ENCODE assay signal across 20 cellular contexts in genomic region chr3:184665101-184665500, GRCh38. TPM values are rescaled to one million over a fixed set of nuclear protein-coding genes. Genes with fewer than 3 reads are reported as not detected.
DNase-seq lines count a peak whose midpoint lies in the region; ATAC-seq and TF ChIP-seq lines count a peak whose summit lies in the region.
"Had no signal": no experiment of that assay in that cellular context is flagged by ENCODE, and none has a peak within 500 bp of the region (broad histone marks: within the 10 kb centered on the region; RNA-seq: fewer than 3 reads in every experiment).

No MANE protein-coding gene starts in this region.

- H3K4me1 Mint-ChIP-seq in endodermal cell (peaks cover 39% of the 10 kb centered on the region), chondrocyte (ENCODE audit: low read depth) (peaks cover 16% of the 10 kb centered on the region)
- H3K4me1 Mint-ChIP-seq: CD8-positive, alpha-beta memory T cell had no signal

- H3K27ac ChIP-seq in HEK293 (ENCODE audit: extremely low read depth, low read depth, low read length) (no peak overlapping the region), endodermal cell (ENCODE audit: low read depth, low read length) (no peak overlapping the region), mesenchymal stem cell (ENCODE audit: low read length, poor library complexity, severe bottlenecking) (no peak overlapping the region), neuronal stem cell (replicated peaks; ENCODE audit: low read length) (no peak overlapping the region)
- H3K27ac ChIP-seq: 22Rv1; A549; BLaER1 treated with 17β-estradiol and CSF1 and Interleukin-3, amounts not matched to agents 10 nM and 100 nM; C4-2B had no signal

- H3K27me3 Mint-ChIP-seq in endodermal cell (ENCODE audit: insufficient read depth) (no peaks in the 10 kb centered on the region), chondrocyte (ENCODE audit: low read depth) (peaks cover 18% of the 10 kb centered on the region)

- H2BK12ac ChIP-seq in mesenchymal stem cell (ENCODE audit: low read length in 2 of 2) = no peak overlapping the region
- H2BK12ac ChIP-seq in neuronal stem cell (ENCODE audit: low read length) = no peak overlapping the region

- no peaks in the 10 kb centered on the region for H3K36me3 Mint-ChIP-seq in endodermal cell (ENCODE audit: low read depth)
- no peaks in the 10 kb centered on the region for H3K36me3 Mint-ChIP-seq in chondrocyte (ENCODE audit: low read depth)
- H3K36me3 Mint-ChIP-seq: CD8-positive, alpha-beta memory T cell had no signal

- H2BK15ac ChIP-seq in mesenchymal stem cell (ENCODE audit: low read depth, poor library complexity, severe bottlenecking) (no peak overlapping the region), neuronal stem cell (ENCODE audit: low read length) (no peak overlapping the region)

- no peak overlapping the region for H3K4me3 Mint-ChIP-seq in endodermal cell
- H3K4me3 Mint-ChIP-seq in chondrocyte (ENCODE audit: unreplicated experiment) = no peak overlapping the region
- H3K4me3 Mint-ChIP-seq: CD4-positive, alpha-beta T cell; CD8-positive, alpha-beta memory T cell had no signal

- POLR2A ChIA-PET in HEK293 (lab: Yijun Ruan, JAX) = no interaction called here

- H3K79me1 ChIP-seq in mesenchymal stem cell (replicated peaks; ENCODE audit: low read length, poor library complexity, severe bottlenecking) = no peaks in the 10 kb centered on the region
- H3K79me1 ChIP-seq in neuronal stem cell (ENCODE audit: low read depth, low read length) = no peaks in the 10 kb centered on the region

- DNase-seq in endodermal cell (peak; percentile 40), mesenchymal stem cell (no peak), neuronal stem cell (ENCODE audit: low spot score) (no peak), COR-L47 (lab: John Stamatoyannopoulos, UW) (no peak), chondrocyte (ENCODE audit: low spot score) (no peak), activated gamma-delta T cell treated with Interleukin-2 at 50 U/mL for 16 hours (no peak)
- DNase-seq: AML-193; Caco-2; Calu3; CD4-positive, alpha-beta T cell; CD8-positive, alpha-beta memory T cell; DMS79 treated with DMSO at 0.1 percent for 48 hours; GF-D8 had no signal

- H3K4me1 ChIP-seq in HEK293 (ENCODE audit: control insufficient read depth, insufficient read depth, low read length) (no peaks in the 10 kb centered on the region), endodermal cell (ENCODE audit: control insufficient read depth, insufficient read depth, low read length) (peaks cover 7% of the 10 kb centered on the region), mesenchymal stem cell (ENCODE audit: control insufficient read depth, insufficient read depth, low read depth, low read length) (peaks cover 4% of the 10 kb centered on the region), neuronal stem cell (ENCODE audit: control insufficient read depth in 2 of 2, insufficient read depth in 1 of 2, low read depth in 1 of 2, low read length in 2 of 2) (peaks cover 6 to 16% of the 10 kb centered on the region in 2 donors)
- H3K4me1 ChIP-seq: A549 had no signal

- H2AK5ac ChIP-seq in mesenchymal stem cell (ENCODE audit: low read length, severe bottlenecking) = no peak overlapping the region
- no peak overlapping the region for H2AK5ac ChIP-seq in neuronal stem cell (ENCODE audit: low read depth, low read length)

- ATAC-seq in HG03039 (IDR thresholded peaks at IDR 0.05; ENCODE audit: unreplicated experiment) = no peak
- ATAC-seq: A549 had no signal

- H3K27ac Mint-ChIP-seq in endodermal cell (no peak overlapping the region), chondrocyte (ENCODE audit: unreplicated experiment) (no peak overlapping the region)
- H3K27ac Mint-ChIP-seq: B cell; CD4-positive, alpha-beta T cell; CD8-positive, alpha-beta memory T cell had no signal

- TF ChIP-seq CTCF in HEK293 (tag by site-specific recombination; IDR thresholded peaks at IDR 0.05) (no peak), endodermal cell (conservative IDR thresholded peaks at IDR 0.05) (no peak), chondrocyte (IDR thresholded peaks at IDR 0.05) (no peak)

- H4K91ac ChIP-seq in mesenchymal stem cell (ENCODE audit: low read length) = no peak overlapping the region
- H4K91ac ChIP-seq in neuronal stem cell (ENCODE audit: low read depth, low read length, poor library complexity) = no peak overlapping the region

- no peak overlapping the region for H2BK5ac ChIP-seq in mesenchymal stem cell (ENCODE audit: low read depth, low read length, poor library complexity, severe bottlenecking)
- no peak overlapping the region for H2BK5ac ChIP-seq in neuronal stem cell (ENCODE audit: low read length)

- H3K23ac ChIP-seq in mesenchymal stem cell (ENCODE audit: low read length in 2 of 2) (no peak overlapping the region), neuronal stem cell (ENCODE audit: low read depth, low read length, poor library complexity) (no peak overlapping the region)

- no peaks in the 10 kb centered on the region for H3K9me3 Mint-ChIP-seq in endodermal cell
- no peaks in the 10 kb centered on the region for H3K9me3 Mint-ChIP-seq in chondrocyte (ENCODE audit: low read depth)
- H3K9me3 Mint-ChIP-seq: CD4-positive, alpha-beta T cell; CD8-positive, alpha-beta memory T cell had no signal

- H3K36me3 ChIP-seq in HEK293 (ENCODE audit: control insufficient read depth in 2 of 2, insufficient read depth in 1 of 2, low read length in 2 of 2) (no peaks in the 10 kb centered on the region), endodermal cell (ENCODE audit: control insufficient read depth, insufficient read depth, low read length) (no peaks in the 10 kb centered on the region), mesenchymal stem cell (ENCODE audit: control insufficient read depth in 1 of 2, insufficient read depth in 2 of 2, low read depth in 1 of 2, low read length in 2 of 2) (no peaks in the 10 kb centered on the region), neuronal stem cell (replicated peaks in 1 of 2; ENCODE audit: control insufficient read depth in 2 of 2, insufficient read depth in 2 of 2, low read length in 2 of 2) (no peaks in the 10 kb centered on the region)
- H3K36me3 ChIP-seq: BLaER1 treated with 17β-estradiol and CSF1 and Interleukin-3, amounts not matched to agents 10 nM and 100 nM had no signal

- H4K8ac ChIP-seq in mesenchymal stem cell (ENCODE audit: low read length) (peak overlapping the region; percentile 38), neuronal stem cell (ENCODE audit: low read depth, low read length) (no peak overlapping the region)

- H3K9ac ChIP-seq in endodermal cell (ENCODE audit: extremely low read depth, low read length, poor library complexity, severe bottlenecking) = no peak overlapping the region
- H3K9ac ChIP-seq in mesenchymal stem cell (ENCODE audit: low read length) = no peak overlapping the region
- H3K9ac ChIP-seq in neuronal stem cell (ENCODE audit: low read depth, low read length, poor library complexity) = no peak overlapping the region
- H3K9ac ChIP-seq: BLaER1 treated with 17β-estradiol and CSF1 and Interleukin-3, amounts not matched to agents 10 nM and 100 nM had no signal

- 80 to 82% methylated on average over 8 to 10 of the region's 10 CpGs for WGBS in endodermal cell (ENCODE audit: insufficient coverage in 1 of 2, insufficient read length in 1 of 2), 2 experiments
- WGBS in mesenchymal stem cell = 80% methylated on average over 10 of the region's 10 CpGs
- no CpG with 5 or more reads among the region's 10 CpGs for WGBS in neuronal stem cell (ENCODE audit: extremely low coverage in 2 of 2, insufficient read length in 2 of 2, insufficient replicate concordance in 1 of 2), 2 donors

- no peak overlapping the region for H2AFZ ChIP-seq in mesenchymal stem cell (ENCODE audit: low read depth, low read length)
- H2AFZ ChIP-seq in neuronal stem cell (ENCODE audit: low read length) = no peak overlapping the region

- H3K27me3 ChIP-seq in endodermal cell (ENCODE audit: control insufficient read depth, insufficient read depth, low read length, poor library complexity, severe bottlenecking) = no peaks in the 10 kb centered on the region
- H3K27me3 ChIP-seq in mesenchymal stem cell (ENCODE audit: control insufficient read depth in 1 of 2, insufficient read depth in 1 of 2, low read length in 2 of 2) = peaks cover 31 to 37% of the 10 kb centered on the region in 2 experiments
- peaks cover 0 to 18% (median 0%) of the 10 kb centered on the region in 3 experiments for H3K27me3 ChIP-seq in neuronal stem cell (ENCODE audit: control insufficient read depth in 3 of 3, insufficient read depth in 3 of 3, low read depth in 1 of 3, low read length in 3 of 3)

- H3K4ac ChIP-seq in mesenchymal stem cell (ENCODE audit: low read depth in 1 of 2, low read length in 2 of 2) = no peak overlapping the region
- no peak overlapping the region for H3K4ac ChIP-seq in neuronal stem cell (ENCODE audit: low read length)

- H3K4me3 ChIP-seq in HEK293 (ENCODE audit: low read depth, low read length) = no peak overlapping the region
- H3K4me3 ChIP-seq in endodermal cell (ENCODE audit: low read length) = no peak overlapping the region
- no peak overlapping the region for H3K4me3 ChIP-seq in mesenchymal stem cell (ENCODE audit: insufficient read depth in 1 of 2, low read depth in 1 of 2, low read length in 2 of 2)
- H3K4me3 ChIP-seq in neuronal stem cell (ENCODE audit: low read length in 2 of 2) = no peak overlapping the region
- H3K4me3 ChIP-seq: A549; BLaER1 treated with 17β-estradiol and CSF1 and Interleukin-3, amounts not matched to agents 10 nM and 100 nM had no signal

- H3K14ac ChIP-seq in mesenchymal stem cell (ENCODE audit: low read length in 2 of 2) = no peak overlapping the region
- no peak overlapping the region for H3K14ac ChIP-seq in neuronal stem cell (ENCODE audit: low read length)

- H3K4me2 ChIP-seq in mesenchymal stem cell (ENCODE audit: low read length, poor library complexity, severe bottlenecking) (no peak overlapping the region), neuronal stem cell (ENCODE audit: insufficient read depth, low read length, poor library complexity, severe bottlenecking) (no peak overlapping the region)
- H3K4me2 ChIP-seq: A549 had no signal

- H2BK120ac ChIP-seq in mesenchymal stem cell (ENCODE audit: low read depth, low read length) = no peak overlapping the region
- H2BK120ac ChIP-seq in neuronal stem cell (ENCODE audit: low read depth, low read length) = no peak overlapping the region

- H3K18ac ChIP-seq in mesenchymal stem cell (ENCODE audit: low read depth in 1 of 2, low read length in 2 of 2) (no peak overlapping the region), neuronal stem cell (ENCODE audit: low read length) (peak overlapping the region; percentile 62)

- CTCF ChIA-PET in HEK293 (lab: Yijun Ruan, JAX) = no interaction called here

- no peaks in the 10 kb centered on the region for H3K9me3 ChIP-seq in HEK293 (ENCODE audit: control insufficient read depth, insufficient read depth, low read depth, low read length)
- H3K9me3 ChIP-seq in endodermal cell (ENCODE audit: control insufficient read depth, low read length) = no peaks in the 10 kb centered on the region
- no peaks in the 10 kb centered on the region for H3K9me3 ChIP-seq in mesenchymal stem cell (ENCODE audit: control insufficient read depth, low read length)
- peaks cover 0 to 2% of the 10 kb centered on the region in 2 donors for H3K9me3 ChIP-seq in neuronal stem cell (replicated peaks in 1 of 2; ENCODE audit: control insufficient read depth in 2 of 2, insufficient read depth in 1 of 2, low read depth in 1 of 2, low read length in 2 of 2)
- H3K9me3 ChIP-seq: A549; BLaER1 treated with 17β-estradiol and CSF1 and Interleukin-3, amounts not matched to agents 10 nM and 100 nM; Caco-2 had no signal

RNA-seq across cellular contexts. Expression of gene MAGEF1, which starts 46.8 kb away (rescaled TPM):
- total RNA-seq in endodermal cell = 10 to 100 TPM; 61.3 to 86.5 TPM
- polyA plus RNA-seq in endodermal cell (2013, experiment 1 of 2) = 76.3 TPM
- 65.0 TPM for polyA plus RNA-seq in endodermal cell (2013, experiment 2 of 2)
- 21.2 TPM for polyA plus RNA-seq in mesenchymal stem cell (2013, experiment 1 of 2)
- 22.4 TPM for polyA plus RNA-seq in mesenchymal stem cell (2013, experiment 2 of 2)
- polyA plus RNA-seq in neuronal stem cell (2013, experiment 1 of 2) = 67.9 TPM
- 67.5 TPM for polyA plus RNA-seq in neuronal stem cell (2013, experiment 2 of 2)
- 35.0 to 37.8 TPM (median 36.1 TPM) in 3 replicates for total RNA-seq in chondrocyte
